17 cellular contexts compared by ENCODE assay signal in genomic region chr3:99659965-99660364, GRCh38. TPM values are rescaled to one million over a fixed set of nuclear protein-coding genes. Genes with fewer than 3 reads are reported as not detected.
DNase-seq lines count a peak whose midpoint lies in the region; ATAC-seq and TF ChIP-seq lines count a peak whose summit lies in the region.
"Had no signal": no experiment of that assay in that cellular context is flagged by ENCODE, and none has a peak within 500 bp of the region (broad histone marks: within the 10 kb centered on the region; RNA-seq: fewer than 3 reads in every experiment).

No MANE protein-coding gene starts in this region.

- peaks cover 52% of the 10 kb centered on the region for H3K36me3 Mint-ChIP-seq in chondrocyte (ENCODE audit: low read depth)
- H3K36me3 Mint-ChIP-seq in activated T-helper 2 cell treated with anti-CD3 and anti-CD28 coated beads, Interferon-gamma antibody, Interleukin-2, Interleukin-4, amounts not matched to agents 10 μg/mL and 5 μg/mL and 100 μg/mL, durations not matched to agents 14 hours and 24 hours and 36 hours (ENCODE audit: low read depth), result no peaks in the 10 kb centered on the region
- H3K36me3 Mint-ChIP-seq: activated naive CD8-positive, alpha-beta T cell; natural killer cell; T-cell had no signal

- H3K9me3 ChIP-seq in PC-3 (ENCODE audit: low read length), result no peaks in the 10 kb centered on the region
- H3K9me3 ChIP-seq in skeletal muscle tissue (ENCODE audit: control insufficient read depth in 3 of 3, low read length in 3 of 3), result no peaks in the 10 kb centered on the region
- H3K9me3 ChIP-seq: colonic mucosa, spleen had no signal

- DNase-seq in PC-3 (no peak), chondrocyte (ENCODE audit: low spot score) (no peak), kidney tubule cell (ENCODE audit: low spot score) (peak; percentile 61), MV-4-11 (lab: John Stamatoyannopoulos, UW) (no peak), glomerular visceral epithelial cell (ENCODE audit: extremely low spot score) (no peak)
- DNase-seq in activated T-helper 2 cell treated with anti-CD3 and anti-CD28 coated beads, Interferon-gamma antibody, Interleukin-2, Interleukin-4, amounts not matched to agents 10 μg/mL and 5 μg/mL and 100 μg/mL, durations not matched to agents 14 hours and 24 hours and 36 hours (ENCODE audit: low spot score), result no peak
- DNase-seq: colonic mucosa, DMS 273 treated with DMSO at 0.1 percent for 48 hours, KBM-7, natural killer cell, spleen, substantia nigra, T-cell had no signal

- POLR2A ChIA-PET in PC-3 (lab: Charles Lee; ENCODE audit: unreplicated experiment), result no interaction called here

- no peak overlapping the region for H2AFZ ChIP-seq in PC-3 (ENCODE audit: low read length)

- BruUV-seq in PC-3 (replicated peaks; lab: Mats Ljungman, UMichigan), result no TSS peak

- intact Hi-C loops in PC-3 (cut with micrococcal nuclease), result no loop called here
- intact Hi-C loops in activated T-helper 2 cell treated with anti-CD3 and anti-CD28 coated beads, Interferon-gamma antibody, Interleukin-2, Interleukin-4, amounts not matched to agents 10 μg/mL and 5 μg/mL and 100 μg/mL, durations not matched to agents 14 hours and 24 hours and 36 hours (cut with micrococcal nuclease), result no loop called here

- CTCF ChIA-PET in PC-3 (lab: Charles Lee), result no interaction called here

- H3K27me3 ChIP-seq in PC-3 (ENCODE audit: low read length) (no peaks in the 10 kb centered on the region), skeletal muscle tissue (ENCODE audit: control insufficient read depth in 3 of 3, insufficient read depth in 3 of 3, low read length in 3 of 3) (no peaks in the 10 kb centered on the region)
- H3K27me3 ChIP-seq: colonic mucosa, spleen had no signal

- peak overlapping the region; percentile 87 for H3K27ac Mint-ChIP-seq in chondrocyte (ENCODE audit: unreplicated experiment)
- H3K27ac Mint-ChIP-seq in activated T-helper 2 cell treated with anti-CD3 and anti-CD28 coated beads, Interferon-gamma antibody, Interleukin-2, Interleukin-4, amounts not matched to agents 10 μg/mL and 5 μg/mL and 100 μg/mL, durations not matched to agents 14 hours and 24 hours and 36 hours, result no peak overlapping the region
- H3K27ac Mint-ChIP-seq: activated naive CD8-positive, alpha-beta T cell; B cell; natural killer cell; T-cell had no signal

- no peaks in the 10 kb centered on the region for H3K9me3 Mint-ChIP-seq in chondrocyte (ENCODE audit: low read depth)
- no peaks in the 10 kb centered on the region for H3K9me3 Mint-ChIP-seq in activated T-helper 2 cell treated with anti-CD3 and anti-CD28 coated beads, Interferon-gamma antibody, Interleukin-2, Interleukin-4, amounts not matched to agents 10 μg/mL and 5 μg/mL and 100 μg/mL, durations not matched to agents 14 hours and 24 hours and 36 hours
- H3K9me3 Mint-ChIP-seq: T-cell had no signal

- H3K4me2 ChIP-seq in PC-3 (ENCODE audit: low read length), result no peak overlapping the region

- H3K4me3 Mint-ChIP-seq in chondrocyte (ENCODE audit: unreplicated experiment), result peak overlapping the region; percentile 37
- no peak overlapping the region for H3K4me3 Mint-ChIP-seq in activated T-helper 2 cell treated with anti-CD3 and anti-CD28 coated beads, Interferon-gamma antibody, Interleukin-2, Interleukin-4, amounts not matched to agents 10 μg/mL and 5 μg/mL and 100 μg/mL, durations not matched to agents 14 hours and 24 hours and 36 hours (ENCODE audit: low read depth)
- H3K4me3 Mint-ChIP-seq: activated naive CD8-positive, alpha-beta T cell; B cell; natural killer cell; T-cell had no signal

- no peak overlapping the region; the same call in 1 of the 2 replicates for H3K9ac ChIP-seq in PC-3 (ENCODE audit: low read length)
- H3K9ac ChIP-seq in skeletal muscle tissue (ENCODE audit: low read depth in 1 of 3, low read length in 3 of 3), result no peak overlapping the region

- H3K9me2 ChIP-seq in PC-3 (replicated peaks; ENCODE audit: low read length), result no peaks in the 10 kb centered on the region

- TF ChIP-seq CTCF in PC-3 (conservative IDR thresholded peaks at IDR 0.05; ENCODE audit: low read depth, low read length) (no peak), chondrocyte (IDR thresholded peaks at IDR 0.05) (no peak)

- H3K27me3 Mint-ChIP-seq in chondrocyte (ENCODE audit: low read depth), result no peaks in the 10 kb centered on the region
- peaks cover 2% of the 10 kb centered on the region for H3K27me3 Mint-ChIP-seq in activated T-helper 2 cell treated with anti-CD3 and anti-CD28 coated beads, Interferon-gamma antibody, Interleukin-2, Interleukin-4, amounts not matched to agents 10 μg/mL and 5 μg/mL and 100 μg/mL, durations not matched to agents 14 hours and 24 hours and 36 hours (ENCODE audit: low read depth)

- H3K27ac ChIP-seq in PC-3 (ENCODE audit: low read length) (peak overlapping the region; percentile 67), skeletal muscle tissue (ENCODE audit: low read depth, low read length) (peak overlapping the region; percentile 6)
- H3K27ac ChIP-seq: colonic mucosa, spleen had no signal

- H3K36me3 ChIP-seq in PC-3 (ENCODE audit: low read depth, low read length) (no peaks in the 10 kb centered on the region), skeletal muscle tissue (ENCODE audit: control insufficient read depth in 3 of 3, insufficient read depth in 3 of 3, low read length in 3 of 3) (no peaks in the 10 kb centered on the region)
- H3K36me3 ChIP-seq: colonic mucosa, spleen had no signal

- ATAC-seq in PC-3, result no peak
- no peak for ATAC-seq in GM19328 (IDR thresholded peaks at IDR 0.05; ENCODE audit: unreplicated experiment)
- ATAC-seq: natural killer cell, T-cell had no signal

- H3F3A ChIP-seq in PC-3 (ENCODE audit: low read length, unreplicated experiment), result peaks cover 12% of the 10 kb centered on the region

- no peaks in the 10 kb centered on the region for H3K79me2 ChIP-seq in PC-3 (ENCODE audit: low read length)

- H3K4me1 Mint-ChIP-seq in chondrocyte (ENCODE audit: low read depth), result peaks cover 93% of the 10 kb centered on the region
- H3K4me1 Mint-ChIP-seq in activated T-helper 2 cell treated with anti-CD3 and anti-CD28 coated beads, Interferon-gamma antibody, Interleukin-2, Interleukin-4, amounts not matched to agents 10 μg/mL and 5 μg/mL and 100 μg/mL, durations not matched to agents 14 hours and 24 hours and 36 hours (ENCODE audit: low read depth), result no peaks in the 10 kb centered on the region
- H3K4me1 Mint-ChIP-seq: B cell, natural killer cell, T-cell had no signal

- H3K4me1 ChIP-seq in PC-3 (ENCODE audit: insufficient read depth, low read length) (peaks cover 50% of the 10 kb centered on the region), skeletal muscle tissue (ENCODE audit: control insufficient read depth in 3 of 3, insufficient read depth in 3 of 3, low read length in 3 of 3) (no peaks in the 10 kb centered on the region)
- H3K4me1 ChIP-seq: colonic mucosa, spleen had no signal

- no peak overlapping the region for H3K4me3 ChIP-seq in PC-3 (ENCODE audit: low read length)
- H3K4me3 ChIP-seq in skeletal muscle tissue (ENCODE audit: low read length in 3 of 3), result no peak overlapping the region
- H3K4me3 ChIP-seq: colonic mucosa, spleen had no signal

- no peaks in the 10 kb centered on the region for H4K20me1 ChIP-seq in PC-3 (ENCODE audit: low read length)

RNA-seq across cellular contexts. Expression of gene COL8A1, which starts 21.6 kb away (rescaled TPM):
- total RNA-seq in PC-3 (2014; rRNA removed), result 2.4 and 3.8 TPM in 2 replicates
- total RNA-seq in chondrocyte, result 2,310 to 3,570 TPM (median 2,343 TPM) in 3 replicates
- 1.6 TPM for total RNA-seq in skeletal muscle tissue
- not detected in 2 replicates for total RNA-seq in activated T-helper 2 cell treated with anti-CD3 and anti-CD28 coated beads, Interferon-gamma antibody, Interleukin-2, Interleukin-4, amounts not matched to agents 10 μg/mL and 5 μg/mL and 100 μg/mL, durations not matched to agents 14 hours and 24 hours and 36 hours

Comparison
In these comparisons a context has a peak if more than half of its experiments do, and no peak if none do; other contexts are left out.
1. RNA of gene COL8A1, which starts 21.6 kb away (total RNA-seq): 2,310 to 3,570 TPM in chondrocyte; 2.4 to 3.8 TPM in PC-3, 1.6 TPM in skeletal muscle tissue (single experiment) and not detected in activated T-helper 2 cell treated with anti-CD3 and anti-CD28 coated beads, Interferon-gamma antibody, Interleukin-2, Interleukin-4, amounts not matched to agents 10 μg/mL and 5 μg/mL and 100 μg/mL, durations not matched to agents 14 hours and 24 hours and 36 hours; every median in the first group is over 100 times any median in the second.